ENCODE assay signal across 8 cellular contexts in genomic region chr13:27620377-27621115, GRCh38. TPM values are rescaled to one million over a fixed set of nuclear protein-coding genes. Genes with fewer than 3 reads are reported as not detected.
DNase-seq lines count a peak whose midpoint lies in the region; ATAC-seq and TF ChIP-seq lines count a peak whose summit lies in the region.

Gene LNX2 (minus strand): TSS chr13:27620529. CDS start chr13:27581703, 38,826 bp downstream.

- peak within 1 kb of the TSS; percentile 87 to 96 (median 93) for H3K9ac ChIP-seq in BLaER1 treated with 17β-estradiol and CSF1 and Interleukin-3, amounts not matched to agents 10 nM and 100 nM

- no peak for TF ChIP-seq CTCF in left lung (IDR thresholded peaks at IDR 0.05)

- peaks cover 12 to 31% (median 29%) of the 10 kb centered on the region in 11 experiments; a peak in 21 of 22 replicates for H3K36me3 ChIP-seq in BLaER1 treated with 17β-estradiol and CSF1 and Interleukin-3, amounts not matched to agents 10 nM and 100 nM
- peaks cover 0 to 12% of the 10 kb centered on the region in 2 donors for H3K36me3 ChIP-seq in left lung

- no peaks in the 10 kb centered on the region for H3K27me3 ChIP-seq in BLaER1 treated with 17β-estradiol and CSF1 and Interleukin-3, amounts not matched to agents 10 nM and 100 nM
- H3K27me3 ChIP-seq in left lung = no peaks in the 10 kb centered on the region

- intact Hi-C loops in left lung (cut with DNase I) = no loop called here

- H3K9me3 ChIP-seq in BLaER1 treated with 17β-estradiol and CSF1 and Interleukin-3, amounts not matched to agents 10 nM and 100 nM (replicated peaks in 1 of 11) = peaks cover 0 to 2% (median 0%) of the 10 kb centered on the region in 11 experiments; a peak in 4 of 22 replicates
- no peaks in the 10 kb centered on the region for H3K9me3 ChIP-seq in left lung

- H3K4me2 ChIP-seq in BLaER1 treated with 17β-estradiol and CSF1 and Interleukin-3, amounts not matched to agents 10 nM and 100 nM = peak within 1 kb of the TSS; percentile 85 to 99 (median 96)

- H3K27ac ChIP-seq in BLaER1 treated with 17β-estradiol and CSF1 and Interleukin-3, amounts not matched to agents 10 nM and 100 nM = peak within 1 kb of the TSS; percentile 77 to 94 (median 90)
- H3K27ac ChIP-seq in left lung = peak within 1 kb of the TSS; percentile 93

- peaks cover 23 to 76% (median 49%) of the 10 kb centered on the region in 11 experiments; a peak in 21 of 22 replicates for H4K20me1 ChIP-seq in BLaER1 treated with 17β-estradiol and CSF1 and Interleukin-3, amounts not matched to agents 10 nM and 100 nM

- ATAC-seq in GM19328 (IDR thresholded peaks at IDR 0.05; ENCODE audit: unreplicated experiment) = peak; percentile 80
- ATAC-seq in HG03469 (IDR thresholded peaks at IDR 0.05; ENCODE audit: unreplicated experiment) = peak; percentile 75
- peak; percentile 87 for ATAC-seq in left lung

- peak; percentile 96 for DNase-seq in NCI-H69 (lab: John Stamatoyannopoulos, UW)
- DNase-seq in activated CD4-positive, alpha-beta T cell treated with anti-CD3 and anti-CD28 coated beads, Interleukin-2, amount 50 U/mL, for 1 hour = peak; percentile 96
- DNase-seq in dedifferentiated amniotic fluid mesenchymal stem cell (ENCODE audit: extremely low spot score) = peak; percentile 93
- peak; percentile 98 for DNase-seq in left lung
- DNase-seq in stimulated activated CD4-positive, alpha-beta T cell treated with anti-CD3 and anti-CD28 coated beads, Interleukin-2, amount 100 ng/mL, for 4 hours (ENCODE audit: low read depth) = peak; percentile 94

- H3K4me1 ChIP-seq in BLaER1 treated with 17β-estradiol and CSF1 and Interleukin-3, amounts not matched to agents 10 nM and 100 nM = peaks cover 39 to 53% (median 44%) of the 10 kb centered on the region in 10 experiments
- H3K4me1 ChIP-seq in left lung = peaks cover 11 to 58% of the 10 kb centered on the region in 2 donors

- peak within 1 kb of the TSS; percentile 84 to 98 (median 94) for H3K4me3 ChIP-seq in BLaER1 treated with 17β-estradiol and CSF1 and Interleukin-3, amounts not matched to agents 10 nM and 100 nM
- H3K4me3 ChIP-seq in left lung = peak within 1 kb of the TSS; percentile 90 to 94

RNA-seq across cellular contexts. Expression of gene LNX2, which starts in this region (rescaled TPM):
- 10 to 100 TPM; 24.8 to 25.9 TPM for total RNA-seq in left lung

Comparison
In these comparisons a context has a peak if more than half of its experiments do, and no peak if none do; other contexts are left out.
1. Peak in every context shown above with its lines: DNase-seq, ATAC-seq, H3K4me3 ChIP-seq and H3K27ac ChIP-seq.